ENCODE assay signal across 8 cellular contexts in the genomic region with DNA sequence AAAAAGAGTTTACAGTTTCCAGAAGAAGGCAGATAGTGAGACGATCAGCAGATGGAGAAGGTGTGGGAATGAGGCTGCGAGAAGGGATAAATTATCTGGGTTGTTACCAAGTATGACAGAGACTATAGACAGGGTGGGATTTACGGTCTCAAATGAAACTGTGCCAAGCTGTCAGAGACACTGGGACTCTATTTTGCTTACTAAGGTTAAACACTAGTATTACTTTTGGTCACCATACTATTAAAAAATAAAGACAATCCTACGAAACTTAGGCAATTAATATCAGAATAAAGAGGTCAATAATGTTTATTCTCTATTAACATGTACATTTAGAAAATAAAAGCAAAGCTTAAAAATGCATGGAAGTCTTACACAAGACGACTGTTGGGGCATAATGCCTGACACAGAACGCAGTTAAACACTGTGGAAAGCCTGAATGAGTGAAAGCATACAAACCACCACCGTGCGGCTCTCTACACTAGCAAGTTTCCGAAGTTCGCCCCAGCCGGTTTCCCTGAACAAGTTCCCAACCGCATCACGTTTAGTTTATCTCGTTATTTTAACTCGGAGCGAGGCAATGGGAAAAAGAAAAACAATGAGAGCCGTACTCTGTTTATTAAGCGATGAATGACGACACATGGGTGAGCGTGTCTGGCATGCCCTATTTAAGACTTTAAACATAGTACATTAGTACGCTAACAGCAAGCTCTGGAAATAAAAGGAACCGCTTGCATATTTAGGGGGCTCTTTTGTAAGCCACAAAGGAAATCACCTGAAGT. TPM values are rescaled to one million over a fixed set of nuclear protein-coding genes. Genes with fewer than 3 reads are reported as not detected.
DNase-seq lines count a peak whose midpoint lies in the region; ATAC-seq and TF ChIP-seq lines count a peak whose summit lies in the region.

No MANE protein-coding gene starts in this region.

- H3K27ac ChIP-seq in iPS DF 6.9 (ENCODE audit: low read length): no peak overlapping the region

- no peaks in the 10 kb centered on the region for H3K4me1 ChIP-seq in iPS DF 6.9 (ENCODE audit: control insufficient read depth, insufficient read depth, low read length)

- WGBS in iPS DF 6.9 (ENCODE audit: insufficient coverage, insufficient read length): no CpG with 5 or more reads among the region's 22 CpGs

- H3K9me3 ChIP-seq in iPS DF 6.9 (ENCODE audit: control insufficient read depth, insufficient read depth, low read length): no peaks in the 10 kb centered on the region

- in situ Hi-C loops in astrocyte of the spinal cord (cut with HindIII; ENCODE audit: low sequenced_read_pairs): no loop called here

- H3K27me3 ChIP-seq in iPS DF 6.9 (ENCODE audit: control insufficient read depth, insufficient read depth, low read length): no peaks in the 10 kb centered on the region

- ATAC-seq in SK-N-SH treated with all-trans-retinoic acid at 6 μM for 48 hours (peak; percentile 77), sciatic nerve (peak; percentile 68)

- TF ChIP-seq CTCF in GM20000 (IDR thresholded peaks at IDR 0.05; ENCODE audit: extremely low read depth, missing control alignments) (no peak), astrocyte of the spinal cord (IDR thresholded peaks at IDR 0.05; ENCODE audit: low read depth, low read length) (peak; percentile 42)

- H3K4me3 ChIP-seq in astrocyte of the spinal cord (ENCODE audit: low read depth, low read length) (peak overlapping the region; percentile 76), iPS DF 6.9 (ENCODE audit: low read length) (peak overlapping the region; percentile 73; the same call in 1 of the 2 replicates)

- H3K36me3 ChIP-seq in iPS DF 6.9 (ENCODE audit: control insufficient read depth, insufficient read depth, low read length): no peaks in the 10 kb centered on the region; the same call in 1 of the 2 replicates

- peak; percentile 40 for DNase-seq in D341Med (ENCODE audit: low spot score)
- DNase-seq in GM20000 (ENCODE audit: low spot score): peak; percentile 58
- peak; percentile 41 for DNase-seq in HT1080 (ENCODE audit: low read depth)
- peak; percentile 70 for DNase-seq in astrocyte of the spinal cord (ENCODE audit: low read depth, low spot score)
- DNase-seq in iPS DF 6.9 (ENCODE audit: low read depth, low spot score): no peak
- peak; percentile 63 for DNase-seq in sciatic nerve (ENCODE audit: low spot score)
- DNase-seq in T-helper 9 cell: no peak

- intact Hi-C loops in sciatic nerve (cut with DNase I): no loop called here

TF ChIP-seq in SK-N-SH treated with all-trans-retinoic acid at 6 μM for 48 hours, 23 proteins besides CTCF, POLR2A, EP300 and RAD21:
- TF ChIP-seq ZFP3 (CRISPR knock-in tag; IDR thresholded peaks at IDR 0.05) (no peak), SNAI2 (CRISPR knock-in tag; IDR thresholded peaks at IDR 0.05) (no peak), TCF4 (CRISPR knock-in tag; IDR thresholded peaks at IDR 0.05; ENCODE audit: borderline replicate concordance) (no peak), PPARA (CRISPR knock-in tag; IDR thresholded peaks at IDR 0.05; ENCODE audit: borderline replicate concordance) (no peak), BACH2 (CRISPR knock-in tag; IDR thresholded peaks at IDR 0.05; ENCODE audit: borderline replicate concordance) (no peak), ZC3H10 (CRISPR knock-in tag; IDR thresholded peaks at IDR 0.05) (no peak), ARNTL (CRISPR knock-in tag; IDR thresholded peaks at IDR 0.05; ENCODE audit: borderline replicate concordance, low read depth) (no peak), ZNF8 (CRISPR knock-in tag; IDR thresholded peaks at IDR 0.05) (no peak)
- TF ChIP-seq, protein P1, sequence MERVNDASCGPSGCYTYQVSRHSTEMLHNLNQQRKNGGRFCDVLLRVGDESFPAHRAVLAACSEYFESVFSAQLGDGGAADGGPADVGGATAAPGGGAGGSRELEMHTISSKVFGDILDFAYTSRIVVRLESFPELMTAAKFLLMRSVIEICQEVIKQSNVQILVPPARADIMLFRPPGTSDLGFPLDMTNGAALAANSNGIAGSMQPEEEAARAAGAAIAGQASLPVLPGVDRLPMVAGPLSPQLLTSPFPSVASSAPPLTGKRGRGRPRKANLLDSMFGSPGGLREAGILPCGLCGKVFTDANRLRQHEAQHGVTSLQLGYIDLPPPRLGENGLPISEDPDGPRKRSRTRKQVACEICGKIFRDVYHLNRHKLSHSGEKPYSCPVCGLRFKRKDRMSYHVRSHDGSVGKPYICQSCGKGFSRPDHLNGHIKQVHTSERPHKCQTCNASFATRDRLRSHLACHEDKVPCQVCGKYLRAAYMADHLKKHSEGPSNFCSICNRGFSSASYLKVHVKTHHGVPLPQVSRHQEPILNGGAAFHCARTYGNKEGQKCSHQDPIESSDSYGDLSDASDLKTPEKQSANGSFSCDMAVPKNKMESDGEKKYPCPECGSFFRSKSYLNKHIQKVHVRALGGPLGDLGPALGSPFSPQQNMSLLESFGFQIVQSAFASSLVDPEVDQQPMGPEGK (CRISPR knock-in tag; IDR thresholded peaks at IDR 0.05; ENCODE audit: borderline replicate concordance): no peak
- TF ChIP-seq, protein P2, sequence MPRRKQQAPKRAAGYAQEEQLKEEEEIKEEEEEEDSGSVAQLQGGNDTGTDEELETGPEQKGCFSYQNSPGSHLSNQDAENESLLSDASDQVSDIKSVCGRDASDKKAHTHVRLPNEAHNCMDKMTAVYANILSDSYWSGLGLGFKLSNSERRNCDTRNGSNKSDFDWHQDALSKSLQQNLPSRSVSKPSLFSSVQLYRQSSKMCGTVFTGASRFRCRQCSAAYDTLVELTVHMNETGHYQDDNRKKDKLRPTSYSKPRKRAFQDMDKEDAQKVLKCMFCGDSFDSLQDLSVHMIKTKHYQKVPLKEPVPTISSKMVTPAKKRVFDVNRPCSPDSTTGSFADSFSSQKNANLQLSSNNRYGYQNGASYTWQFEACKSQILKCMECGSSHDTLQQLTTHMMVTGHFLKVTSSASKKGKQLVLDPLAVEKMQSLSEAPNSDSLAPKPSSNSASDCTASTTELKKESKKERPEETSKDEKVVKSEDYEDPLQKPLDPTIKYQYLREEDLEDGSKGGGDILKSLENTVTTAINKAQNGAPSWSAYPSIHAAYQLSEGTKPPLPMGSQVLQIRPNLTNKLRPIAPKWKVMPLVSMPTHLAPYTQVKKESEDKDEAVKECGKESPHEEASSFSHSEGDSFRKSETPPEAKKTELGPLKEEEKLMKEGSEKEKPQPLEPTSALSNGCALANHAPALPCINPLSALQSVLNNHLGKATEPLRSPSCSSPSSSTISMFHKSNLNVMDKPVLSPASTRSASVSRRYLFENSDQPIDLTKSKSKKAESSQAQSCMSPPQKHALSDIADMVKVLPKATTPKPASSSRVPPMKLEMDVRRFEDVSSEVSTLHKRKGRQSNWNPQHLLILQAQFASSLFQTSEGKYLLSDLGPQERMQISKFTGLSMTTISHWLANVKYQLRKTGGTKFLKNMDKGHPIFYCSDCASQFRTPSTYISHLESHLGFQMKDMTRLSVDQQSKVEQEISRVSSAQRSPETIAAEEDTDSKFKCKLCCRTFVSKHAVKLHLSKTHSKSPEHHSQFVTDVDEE (CRISPR knock-in tag; IDR thresholded peaks at IDR 0.05): no peak
- TF ChIP-seq, protein P3, sequence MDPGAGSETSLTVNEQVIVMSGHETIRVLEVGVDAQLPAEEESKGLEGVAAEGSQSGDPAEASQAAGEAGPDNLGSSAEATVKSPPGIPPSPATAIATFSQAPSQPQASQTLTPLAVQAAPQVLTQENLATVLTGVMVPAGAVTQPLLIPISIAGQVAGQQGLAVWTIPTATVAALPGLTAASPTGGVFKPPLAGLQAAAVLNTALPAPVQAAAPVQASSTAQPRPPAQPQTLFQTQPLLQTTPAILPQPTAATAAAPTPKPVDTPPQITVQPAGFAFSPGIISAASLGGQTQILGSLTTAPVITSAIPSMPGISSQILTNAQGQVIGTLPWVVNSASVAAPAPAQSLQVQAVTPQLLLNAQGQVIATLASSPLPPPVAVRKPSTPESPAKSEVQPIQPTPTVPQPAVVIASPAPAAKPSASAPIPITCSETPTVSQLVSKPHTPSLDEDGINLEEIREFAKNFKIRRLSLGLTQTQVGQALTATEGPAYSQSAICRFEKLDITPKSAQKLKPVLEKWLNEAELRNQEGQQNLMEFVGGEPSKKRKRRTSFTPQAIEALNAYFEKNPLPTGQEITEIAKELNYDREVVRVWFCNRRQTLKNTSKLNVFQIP (CRISPR knock-in tag; IDR thresholded peaks at IDR 0.05; ENCODE audit: borderline replicate concordance, low read depth): no peak

RNA-seq across cellular contexts. Expression of a gene that starts 0.9 kb away (rescaled TPM):
- not detected in 2 replicates for total RNA-seq in HT1080 (2014; rRNA removed; shearing (Covaris generic))
- 0.05 and 0.10 TPM in 2 replicates for polyA plus RNA-seq in HT1080 (2015; cell fraction: cytosol; rRNA removed)
- polyA plus RNA-seq in HT1080 (2015; cell fraction: nucleus; rRNA removed): 0.73 TPM in 1 of 2 replicates, not detected in the other
- 3.1 TPM for total RNA-seq in sciatic nerve

Comparison
In these comparisons a context has a peak if more than half of its experiments do, and no peak if none do; other contexts are left out.
1. DNase-seq: peak in D341Med (single experiment), GM20000 (single experiment), HT1080 (single experiment), astrocyte of the spinal cord (single experiment) and sciatic nerve (single experiment); none in iPS DF 6.9 (single experiment) and T-helper 9 cell (single experiment).